Comparison of ENCODE assay signal across 13 cellular contexts in the genomic region with DNA sequence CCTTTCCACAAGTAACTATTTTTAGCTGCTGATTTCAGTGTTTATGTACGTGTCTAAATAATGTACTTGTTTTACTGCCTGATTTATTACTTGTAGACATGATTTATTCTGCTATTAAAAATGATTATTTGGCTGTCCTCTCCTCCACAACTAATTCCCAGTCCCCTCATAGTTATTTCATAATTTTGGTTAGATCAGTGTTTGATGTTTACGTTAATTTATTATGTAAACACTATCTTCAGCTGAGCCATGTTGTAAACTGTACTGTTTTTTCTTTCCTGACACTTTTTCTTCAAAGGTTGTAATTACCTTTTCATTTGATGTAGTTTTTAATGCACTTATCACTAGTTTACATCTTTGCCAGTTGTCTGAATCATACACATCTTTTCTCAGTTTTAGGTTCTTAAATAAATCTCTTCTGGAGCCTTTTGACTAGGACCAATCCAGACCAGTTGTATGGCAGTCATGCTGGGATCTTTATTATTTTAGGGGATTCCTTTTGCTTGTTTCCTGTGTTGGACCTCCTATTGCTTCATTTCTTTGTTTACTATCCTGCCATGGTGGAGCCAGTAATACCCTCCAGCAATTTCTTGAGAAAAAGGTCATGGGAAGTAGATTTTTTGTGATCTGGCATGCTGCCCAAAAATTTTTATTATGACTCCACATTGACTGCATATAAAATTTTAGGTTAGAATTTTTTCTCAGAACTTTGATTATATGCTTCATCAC. TPM values are rescaled to one million over a fixed set of nuclear protein-coding genes. Genes with fewer than 3 reads are reported as not detected.
A peak's percentile ranks its signal among the peaks of the same experiment; 100 is the strongest.
DNase-seq lines count a peak whose midpoint lies in the region; ATAC-seq and TF ChIP-seq lines count a peak whose summit lies in the region.
"Had no signal": no experiment of that assay in that cellular context is flagged by ENCODE, and none has a peak within 500 bp of the region (broad histone marks: within the 10 kb centered on the region; RNA-seq: fewer than 3 reads in every experiment).

No MANE protein-coding gene starts in this region.

- H3K4me3 ChIP-seq in LNCaP clone FGC (ENCODE audit: low read depth, low read length): no peak overlapping the region
- no peak overlapping the region for H3K4me3 ChIP-seq in cardiac fibroblast (replicated peaks in 1 of 2; ENCODE audit: low read depth in 2 of 2, low read length in 2 of 2)
- H3K4me3 ChIP-seq: body of pancreas had no signal

- DNase-seq in EL (peak; percentile 85), LNCaP clone FGC (ENCODE audit: low read depth) (peak; percentile 14), cardiac fibroblast (ENCODE audit: low read depth in 2 of 2) (peak; percentile 59 to 68), germinal center (ENCODE audit: low spot score) (no peak), UCSD-AML1 (lab: John Stamatoyannopoulos, UW; ENCODE audit: unreplicated experiment) (no peak), NCI-H1417 treated with DMSO at 0.1 percent for 48 hours (lab: John Stamatoyannopoulos, UW) (no peak)
- no peak for DNase-seq in natural killer cell treated with Interleukin-12 subunit alpha and Interleukin-12 subunit beta and Interleukin-15 and Interleukin-18, amount 100 ng/mL, for 72 hours (ENCODE audit: low spot score)
- no peak for DNase-seq in activated naive CD4-positive, alpha-beta T cell treated with anti-CD3 and anti-CD28 coated beads, Interleukin-2, amount 50 U/mL, for 16 hours
- DNase-seq: body of pancreas, left ventricle myocardium superior, NCI-H526 treated with DMSO at 0.1 percent for 48 hours, T-helper 2 cell had no signal

- TF ChIP-seq CTCF in LNCaP clone FGC (IDR thresholded peaks at IDR 0.05; ENCODE audit: control insufficient read depth, extremely low read depth, insufficient read depth) (no peak), cardiac fibroblast (IDR thresholded peaks at IDR 0.05; ENCODE audit: low read depth, low read length) (no peak)

- ATAC-seq in natural killer cell treated with Interleukin-12 subunit alpha and Interleukin-12 subunit beta and Interleukin-15 and Interleukin-18, amount 100 ng/mL, for 72 hours: no peak
- ATAC-seq: body of pancreas, left ventricle myocardium superior had no signal

- peak overlapping the region; percentile 59 for H3K4me3 Mint-ChIP-seq in natural killer cell treated with Interleukin-12 subunit alpha and Interleukin-12 subunit beta and Interleukin-15 and Interleukin-18, amount 100 ng/mL, for 72 hours

- no peaks in the 10 kb centered on the region for H3K9me3 Mint-ChIP-seq in natural killer cell treated with Interleukin-12 subunit alpha and Interleukin-12 subunit beta and Interleukin-15 and Interleukin-18, amount 100 ng/mL, for 72 hours

- H3K27me3 Mint-ChIP-seq in natural killer cell treated with Interleukin-12 subunit alpha and Interleukin-12 subunit beta and Interleukin-15 and Interleukin-18, amount 100 ng/mL, for 72 hours: no peaks in the 10 kb centered on the region
- H3K27me3 Mint-ChIP-seq: progenitor cell of endocrine pancreas had no signal

- H3K36me3 Mint-ChIP-seq in natural killer cell treated with Interleukin-12 subunit alpha and Interleukin-12 subunit beta and Interleukin-15 and Interleukin-18, amount 100 ng/mL, for 72 hours: no peaks in the 10 kb centered on the region

- H3K27ac Mint-ChIP-seq in natural killer cell treated with Interleukin-12 subunit alpha and Interleukin-12 subunit beta and Interleukin-15 and Interleukin-18, amount 100 ng/mL, for 72 hours: no peak overlapping the region

- H3K4me1 Mint-ChIP-seq in natural killer cell treated with Interleukin-12 subunit alpha and Interleukin-12 subunit beta and Interleukin-15 and Interleukin-18, amount 100 ng/mL, for 72 hours (ENCODE audit: low read depth in 2 of 2): peaks cover 24 to 26% of the 10 kb centered on the region in 2 donors

RNA-seq across cellular contexts. Expression of a gene that starts 16.1 kb away (rescaled TPM):
- 10 to 100 TPM; 35.8 to 56.4 TPM for total RNA-seq in natural killer cell treated with Interleukin-12 subunit alpha and Interleukin-12 subunit beta and Interleukin-15 and Interleukin-18, amount 100 ng/mL, for 72 hours

RNA-seq across cellular contexts. Expression of a gene that starts 16.4 kb away (rescaled TPM):
- total RNA-seq in natural killer cell treated with Interleukin-12 subunit alpha and Interleukin-12 subunit beta and Interleukin-15 and Interleukin-18, amount 100 ng/mL, for 72 hours: 10 to 100 TPM; 35.1 to 63.9 TPM

RNA-seq across cellular contexts. Expression of a gene that starts 41.3 kb away (rescaled TPM):
- not detected for total RNA-seq in natural killer cell treated with Interleukin-12 subunit alpha and Interleukin-12 subunit beta and Interleukin-15 and Interleukin-18, amount 100 ng/mL, for 72 hours

Comparison
In these comparisons a context has a peak if more than half of its experiments do, and no peak if none do; other contexts are left out.
1. DNase-seq: peak in EL (single experiment), LNCaP clone FGC (single experiment) and cardiac fibroblast (2 of 2); none in natural killer cell treated with Interleukin-12 subunit alpha and Interleukin-12 subunit beta and Interleukin-15 and Interleukin-18, amount 100 ng/mL, for 72 hours (single experiment), germinal center (single experiment), UCSD-AML1 (single experiment), NCI-H1417 treated with DMSO at 0.1 percent for 48 hours (single experiment) and activated naive CD4-positive, alpha-beta T cell treated with anti-CD3 and anti-CD28 coated beads, Interleukin-2, amount 50 U/mL, for 16 hours (single experiment).